In genomic region chr17:36183811-36184765, GRCh38 we compare ENCODE assay signal across 2 cellular contexts.
TF ChIP-seq lines count a peak whose summit lies in the region.

No MANE protein-coding gene starts in this region.

TF ChIP-seq in IMR-90, 13 proteins besides CTCF, POLR2A, EP300 and RAD21 (continued from another document):
- no peak for TF ChIP-seq RCOR1 (IDR thresholded peaks at IDR 0.05; ENCODE audit: insufficient replicate concordance, low read length)
- TF ChIP-seq CEBPB (IDR thresholded peaks at IDR 0.05; ENCODE audit: low read depth, low read length): no peak
- no peak for TF ChIP-seq ELK1 (IDR thresholded peaks at IDR 0.05; ENCODE audit: borderline replicate concordance, low read depth, low read length)
- TF ChIP-seq RFX5 (IDR thresholded peaks at IDR 0.05; ENCODE audit: low read depth, low read length): no peak
- no peak for TF ChIP-seq USF2 (IDR thresholded peaks at IDR 0.05; ENCODE audit: low read depth, low read length)
- no peak for TF ChIP-seq MAFK (IDR thresholded peaks at IDR 0.05; ENCODE audit: low read depth, low read length)
- no peak for TF ChIP-seq SMC3 (IDR thresholded peaks at IDR 0.05; ENCODE audit: low read depth, low read length)

TF ChIP-seq in neural cell, 6 proteins besides CTCF, POLR2A, EP300 and RAD21 (continued from another document):
- TF ChIP-seq REST (IDR thresholded peaks at IDR 0.05; ENCODE audit: borderline replicate concordance) (no peak), EZH2 (IDR thresholded peaks at IDR 0.05; ENCODE audit: borderline replicate concordance, insufficient read depth, low read length, poor library complexity, severe bottlenecking) (no peak), MXI1 (conservative IDR thresholded peaks at IDR 0.05; ENCODE audit: poor library complexity, severe bottlenecking) (no peak), SMC3 (conservative IDR thresholded peaks at IDR 0.05; ENCODE audit: poor library complexity) (no peak)
